ENCODE assay signal across 2 cellular contexts in genomic region chr1:233520510-233521191, GRCh38.
TF ChIP-seq lines count a peak whose summit lies in the region.

No MANE protein-coding gene starts in this region.

TF ChIP-seq in SK-N-SH, 30 proteins besides CTCF, POLR2A, EP300 and RAD21 (continued from another document):
- TF ChIP-seq GATA2 (CRISPR knock-in tag; IDR thresholded peaks at IDR 0.05) (no peak), FOXJ3 (CRISPR knock-in tag; IDR thresholded peaks at IDR 0.05) (no peak), TEAD4 (IDR thresholded peaks at IDR 0.05; ENCODE audit: borderline replicate concordance, insufficient read depth) (no peak), RCOR1 (IDR thresholded peaks at IDR 0.05; ENCODE audit: low read length) (no peak), NFIC (IDR thresholded peaks at IDR 0.05; ENCODE audit: borderline replicate concordance) (no peak), TAF1 (IDR thresholded peaks at IDR 0.05; ENCODE audit: borderline replicate concordance, low read depth, low read length) (no peak), TCF12 (IDR thresholded peaks at IDR 0.05) (no peak), FOXM1 (IDR thresholded peaks at IDR 0.05; ENCODE audit: low read depth) (no peak), ZBTB33 (IDR thresholded peaks at IDR 0.05; ENCODE audit: borderline replicate concordance, low read depth) (no peak), CHD2 (IDR thresholded peaks at IDR 0.05; ENCODE audit: low read length, partially characterized antibody) (no peak)
- TF ChIP-seq, protein P1, sequence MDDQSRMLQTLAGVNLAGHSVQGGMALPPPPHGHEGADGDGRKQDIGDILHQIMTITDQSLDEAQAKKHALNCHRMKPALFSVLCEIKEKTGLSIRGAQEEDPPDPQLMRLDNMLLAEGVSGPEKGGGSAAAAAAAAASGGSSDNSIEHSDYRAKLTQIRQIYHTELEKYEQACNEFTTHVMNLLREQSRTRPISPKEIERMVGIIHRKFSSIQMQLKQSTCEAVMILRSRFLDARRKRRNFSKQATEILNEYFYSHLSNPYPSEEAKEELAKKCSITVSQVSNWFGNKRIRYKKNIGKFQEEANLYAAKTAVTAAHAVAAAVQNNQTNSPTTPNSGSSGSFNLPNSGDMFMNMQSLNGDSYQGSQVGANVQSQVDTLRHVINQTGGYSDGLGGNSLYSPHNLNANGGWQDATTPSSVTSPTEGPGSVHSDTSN (IDR thresholded peaks at IDR 0.05), result no peak

TF ChIP-seq in SK-N-SH treated with all-trans-retinoic acid at 6 μM for 48 hours, 23 proteins besides CTCF, POLR2A, EP300 and RAD21 (continued from another document):
- TF ChIP-seq CREB5 (CRISPR knock-in tag; IDR thresholded peaks at IDR 0.05; ENCODE audit: low read depth) (no peak), BACH2 (CRISPR knock-in tag; IDR thresholded peaks at IDR 0.05; ENCODE audit: borderline replicate concordance) (no peak), ZNF565 (CRISPR knock-in tag; conservative IDR thresholded peaks at IDR 0.05; ENCODE audit: low read depth) (no peak), CSDC2 (CRISPR knock-in tag; IDR thresholded peaks at IDR 0.05) (no peak), GLIS3 (CRISPR knock-in tag; IDR thresholded peaks at IDR 0.05) (no peak), ISL1 (CRISPR knock-in tag; IDR thresholded peaks at IDR 0.05) (no peak), PATZ1 (CRISPR knock-in tag; IDR thresholded peaks at IDR 0.05; ENCODE audit: borderline replicate concordance) (no peak), TOX (CRISPR knock-in tag; IDR thresholded peaks at IDR 0.05; ENCODE audit: borderline replicate concordance) (no peak), ZC3H10 (CRISPR knock-in tag; IDR thresholded peaks at IDR 0.05) (no peak)
